Comparison of ENCODE assay signal across 14 cellular contexts in the genomic region with DNA sequence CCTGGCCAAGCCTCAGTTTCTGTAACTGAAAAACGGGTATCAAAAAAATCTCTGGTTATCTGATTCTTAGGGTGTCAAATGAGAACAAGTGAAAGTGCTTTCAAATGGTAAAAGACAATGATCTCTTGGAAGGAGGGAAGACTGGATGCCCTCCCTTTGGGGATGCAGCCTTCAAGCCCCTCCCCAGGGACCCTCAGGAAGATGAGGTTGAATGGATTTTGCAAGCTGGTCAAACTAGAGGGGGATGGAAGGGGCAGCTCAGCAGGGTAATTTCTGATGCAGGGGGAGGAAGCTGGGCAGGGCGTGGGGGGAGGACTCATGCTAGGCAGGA. TPM values are rescaled to one million over a fixed set of nuclear protein-coding genes. Genes with fewer than 3 reads are reported as not detected.
DNase-seq lines count a peak whose midpoint lies in the region; ATAC-seq and TF ChIP-seq lines count a peak whose summit lies in the region.
"Had no signal": no experiment of that assay in that cellular context is flagged by ENCODE, and none has a peak within 500 bp of the region (broad histone marks: within the 10 kb centered on the region; RNA-seq: fewer than 3 reads in every experiment).

No MANE protein-coding gene starts in this region.

- peaks cover 50% of the 10 kb centered on the region for H3K4me1 Mint-ChIP-seq in neural progenitor cell

- H2AFZ ChIP-seq in neural progenitor cell (replicated peaks) = no peak overlapping the region

- H4K20me1 ChIP-seq in neural progenitor cell (ENCODE audit: low read depth) = no peaks in the 10 kb centered on the region

- POLR2A ChIA-PET in A673 (lab: Charles Lee; ENCODE audit: low non-redundant PET) = no interaction called here

- TF ChIP-seq EP300 in esophagus muscularis mucosa (IDR thresholded peaks at IDR 0.05) = no peak

- TF ChIP-seq CTCF in A673 (conservative IDR thresholded peaks at IDR 0.05; ENCODE audit: low read depth, low read length) (no peak), NB4 (IDR thresholded peaks at IDR 0.05; ENCODE audit: low read depth, low read length) (no peak), esophagus muscularis mucosa (IDR thresholded peaks at IDR 0.05) (no peak), neural progenitor cell (IDR thresholded peaks at IDR 0.05) (no peak)

- H3K4me2 ChIP-seq in neural progenitor cell = peak overlapping the region; percentile 71

- peaks cover 39% of the 10 kb centered on the region for H3K27me3 Mint-ChIP-seq in neural progenitor cell (ENCODE audit: insufficient read depth, low read depth)

- H3K4me1 ChIP-seq in A673 (ENCODE audit: insufficient read depth, low read length, poor library complexity, severe bottlenecking) (peaks cover 33% of the 10 kb centered on the region), esophagus muscularis mucosa (peaks cover 71 to 85% (median 79%) of the 10 kb centered on the region in 4 donors), neural progenitor cell (peaks cover 48% of the 10 kb centered on the region)
- H3K4me1 ChIP-seq: colonic mucosa had no signal

- H3K9me3 ChIP-seq in A673 (ENCODE audit: low read depth, low read length, poor library complexity, severe bottlenecking) = no peaks in the 10 kb centered on the region
- H3K9me3 ChIP-seq in esophagus muscularis mucosa = no peaks in the 10 kb centered on the region
- no peaks in the 10 kb centered on the region for H3K9me3 ChIP-seq in neural progenitor cell (ENCODE audit: low read depth)
- H3K9me3 ChIP-seq: colonic mucosa, thyroid gland had no signal

- no peaks in the 10 kb centered on the region for H3K36me3 Mint-ChIP-seq in neural progenitor cell

- TF ChIP-seq POLR2A in NB4 (IDR thresholded peaks at IDR 0.05; ENCODE audit: extremely low read depth, insufficient read length) (no peak), esophagus muscularis mucosa (IDR thresholded peaks at IDR 0.05; ENCODE audit: low read depth) (no peak)

- ATAC-seq in HG02870 (IDR thresholded peaks at IDR 0.05; ENCODE audit: unreplicated experiment) (no peak), HG02884 (IDR thresholded peaks at IDR 0.05; ENCODE audit: unreplicated experiment) (no peak), GM18867 (IDR thresholded peaks at IDR 0.05; ENCODE audit: unreplicated experiment) (no peak)

- CTCF ChIA-PET in A673 (lab: Charles Lee) = interaction anchor here (0.6 kb wide), 1 partner anchor 223 kb away, joined by 3 read pairs; no protein-coding TSS in a partner anchor

- peaks cover 39% of the 10 kb centered on the region for H3F3A ChIP-seq in neural progenitor cell (ENCODE audit: low read depth)

- BruUV-seq in A673 (replicated peaks; lab: Mats Ljungman, UMichigan) = no TSS peak

- H3K79me2 ChIP-seq in neural progenitor cell (ENCODE audit: low read depth) = peaks cover 7% of the 10 kb centered on the region

- WGBS in esophagus muscularis mucosa = 34% methylated on average over 2 of the region's 2 CpGs

- peak overlapping the region; percentile 11 for H3K27ac Mint-ChIP-seq in neural progenitor cell

- peak overlapping the region; percentile 77 for H3K27ac ChIP-seq in A673 (ENCODE audit: low read depth, low read length, poor library complexity, severe bottlenecking)
- peak overlapping the region; percentile 63 to 82 (median 74) for H3K27ac ChIP-seq in esophagus muscularis mucosa (replicated peaks in 1 of 4)
- H3K27ac ChIP-seq in neural progenitor cell = peak overlapping the region; percentile 11
- H3K27ac ChIP-seq: VCaP had no signal

- H3K9ac ChIP-seq in neural progenitor cell = no peak overlapping the region

- no peaks in the 10 kb centered on the region for H3K27me3 ChIP-seq in A673 (replicated peaks; ENCODE audit: insufficient read depth, low read depth, low read length, poor library complexity)
- no peaks in the 10 kb centered on the region for H3K27me3 ChIP-seq in esophagus muscularis mucosa
- H3K27me3 ChIP-seq in neural progenitor cell = peaks cover 10% of the 10 kb centered on the region
- H3K27me3 ChIP-seq: colonic mucosa, thyroid gland had no signal

- intact Hi-C loops in A673 (cut with micrococcal nuclease; ENCODE audit: unreplicated experiment) (no loop called here), esophagus muscularis mucosa (cut with DNase I) (no loop called here)

- H3K4me3 Mint-ChIP-seq in neural progenitor cell = peak overlapping the region; percentile 69

- DNase-seq in A673 (ENCODE audit: low spot score) = no peak
- DNase-seq in NB4 (ENCODE audit: low read depth) = peak; percentile 35
- DNase-seq in esophagus muscularis mucosa (ENCODE audit: extremely low spot score) = no peak
- no peak for DNase-seq in neural progenitor cell (ENCODE audit: low spot score)
- no peak for DNase-seq in NCI-H446 treated with DMSO at 0.1 percent for 48 hours (lab: John Stamatoyannopoulos, UW)
- DNase-seq: C1 segment of cervical spinal cord, colonic mucosa, hippocampal formation, NCI-H146 had no signal

- H3K9me3 Mint-ChIP-seq in neural progenitor cell = no peaks in the 10 kb centered on the region

- H3K36me3 ChIP-seq in A673 (ENCODE audit: insufficient read depth, low read length, poor library complexity, severe bottlenecking) = no peaks in the 10 kb centered on the region
- no peaks in the 10 kb centered on the region for H3K36me3 ChIP-seq in esophagus muscularis mucosa
- no peaks in the 10 kb centered on the region for H3K36me3 ChIP-seq in neural progenitor cell
- H3K36me3 ChIP-seq: colonic mucosa, thyroid gland had no signal

- H3K4me3 ChIP-seq in A673 (ENCODE audit: low read depth, low read length, poor library complexity, severe bottlenecking) (no peak overlapping the region), NB4 (ENCODE audit: low read depth, low read length) (no peak overlapping the region), esophagus muscularis mucosa (peak overlapping the region in 1 of 4 donors; percentile 30), neural progenitor cell (peak overlapping the region; percentile 18)
- H3K4me3 ChIP-seq: colonic mucosa, thyroid gland had no signal

RNA-seq across cellular contexts. Expression of gene ARHGAP23, which starts 22.4 kb away (rescaled TPM):
- total RNA-seq in A673 (2021) (19.0 and 24.9 TPM in 2 replicates), esophagus muscularis mucosa (100 to 1,000 TPM in 2 of 4 donors, 10 to 100 TPM in 2; 58.6 to 150 (median 104) TPM), neural progenitor cell (ENCODE audit: low replicate concordance) (6.1 and 14.2 TPM in 2 replicates)

Comparison
In these comparisons a context has a peak if more than half of its experiments do, and no peak if none do; other contexts are left out.
1. H3K27ac ChIP-seq: peak in every context shown above with its lines; median percentile 77 in A673; 74 in esophagus muscularis mucosa; 11 in neural progenitor cell.